In genomic region chr4:112931001-112931400, GRCh38 we compare ENCODE assay signal across 1 cellular context.
TF ChIP-seq lines count a peak whose summit lies in the region.

No MANE protein-coding gene starts in this region.

TF ChIP-seq in K562, 482 proteins besides CTCF, POLR2A, EP300 and RAD21:
- TF ChIP-seq SPI1 (IDR thresholded peaks at IDR 0.05; ENCODE audit: borderline replicate concordance, low read depth, low read length) = peak; percentile 32; the same call in 1 of the 2 replicates
- TF ChIP-seq SETDB1 (IDR thresholded peaks at IDR 0.05; ENCODE audit: low read length) = no peak
